ENCODE assay signal across 24 cellular contexts in genomic region chr17:13182854-13183253, GRCh38.
DNase-seq lines count a peak whose midpoint lies in the region; ATAC-seq, FAIRE-seq and TF ChIP-seq lines count a peak whose summit lies in the region.
"Had no signal": no experiment of that assay in that cellular context is flagged by ENCODE, and none has a peak within 500 bp of the region (broad histone marks: within the 10 kb centered on the region; RNA-seq: fewer than 3 reads in every experiment).

No MANE protein-coding gene starts in this region.

- H3K4me1 ChIP-seq in pancreas (peaks cover 5 to 9% (median 7%) of the 10 kb centered on the region in 3 donors), heart right ventricle (peaks cover 0 to 5% (median 0%) of the 10 kb centered on the region in 9 donors)
- H3K4me1 ChIP-seq: suprapubic skin had no signal

- H3K27ac ChIP-seq in pancreas = no peak overlapping the region
- no peak overlapping the region for H3K27ac ChIP-seq in heart right ventricle
- H3K27ac ChIP-seq: neutrophil, suprapubic skin had no signal

- peak; percentile 26 for DNase-seq in DMS53 treated with DMSO at 0.1 percent for 48 hours (lab: John Stamatoyannopoulos, UW; ENCODE audit: unreplicated experiment)
- peak; percentile 32 for DNase-seq in NCI-H2029 (lab: John Stamatoyannopoulos, UW)
- DNase-seq in WTC11 (ENCODE audit: low spot score) = peak; percentile 23
- DNase-seq in pancreas = no peak
- no peak for DNase-seq in activated CD4-positive, alpha-beta T cell treated with anti-CD3 and anti-CD28 coated beads for 1 hour
- no peak for DNase-seq in heart right ventricle
- DNase-seq in urothelium cell line (ENCODE audit: low spot score) = no peak
- no peak for DNase-seq in activated CD4-positive, CD25-positive, alpha-beta regulatory T cell treated with anti-CD3 and anti-CD28 coated beads, Interleukin-2, amount 50 U/mL, for 72 hours
- DNase-seq: activated CD4-positive, alpha-beta memory T cell treated with anti-CD3 and anti-CD28 coated beads for 36 hours; activated naive CD4-positive, alpha-beta T cell treated with anti-CD3 and anti-CD28 coated beads for 36 hours; activated T-cell treated with anti-CD3 and anti-CD28 coated beads, Interleukin-2, amount 50 U/mL, for 24 hours; anterior cingulate cortex; caudate nucleus; Kasumi-1; NCI-H1694; NCI-H510A; stimulated activated CD4-positive, alpha-beta T cell treated with anti-CD3 and anti-CD28 coated beads, Interleukin-12 subunit alpha, Interleukin-12 subunit beta, amount 100 ng/mL, for 4 hours; T-cell had no signal

- peaks cover 8% of the 10 kb centered on the region for H3K9me3 Mint-ChIP-seq in WTC11

- H3K36me3 ChIP-seq in pancreas (no peaks in the 10 kb centered on the region), heart right ventricle (no peaks in the 10 kb centered on the region)
- H3K36me3 ChIP-seq: neutrophil, suprapubic skin had no signal

- H3K27me3 ChIP-seq in pancreas = no peaks in the 10 kb centered on the region
- no peaks in the 10 kb centered on the region for H3K27me3 ChIP-seq in heart right ventricle
- H3K27me3 ChIP-seq: neutrophil, suprapubic skin had no signal

- ATAC-seq in WTC11 (peak; percentile 80), pancreas (peak; percentile 46 to 96 (median 77)), heart right ventricle (no peak)
- ATAC-seq: left lobe of liver, Right ventricle myocardium inferior, T-cell had no signal

- POLR2A ChIA-PET in WTC11 (lab: Charles Lee) = no interaction called here

- FAIRE-seq in pancreas (lab: Jason Lieb, UNC) (no peak), urothelium cell line (lab: Jason Lieb, UNC) (no peak)
- FAIRE-seq: frontal cortex, GM18507 had no signal

- no peaks in the 10 kb centered on the region for H3K36me3 Mint-ChIP-seq in WTC11
- H3K36me3 Mint-ChIP-seq: T-cell had no signal

- CTCF ChIA-PET in WTC11 (lab: Charles Lee) = no interaction called here

- TF ChIP-seq CTCF in WTC11 (IDR thresholded peaks at IDR 0.05) (no peak), pancreas (IDR thresholded peaks at IDR 0.05) (no peak), heart right ventricle (IDR thresholded peaks at IDR 0.05) (no peak)

- intact Hi-C loops in pancreas (cut with DNase I) = no loop called here
- intact Hi-C loops in heart right ventricle (cut with DNase I) = no loop called here

- peaks cover 7% of the 10 kb centered on the region for H3K4me1 Mint-ChIP-seq in WTC11
- H3K4me1 Mint-ChIP-seq: T-cell had no signal

- no peak overlapping the region for H3K4me3 Mint-ChIP-seq in WTC11
- H3K4me3 Mint-ChIP-seq: activated CD4-positive, alpha-beta memory T cell treated with anti-CD3 and anti-CD28 coated beads for 36 hours; activated naive CD4-positive, alpha-beta T cell treated with anti-CD3 and anti-CD28 coated beads for 36 hours; activated T-cell treated with anti-CD3 and anti-CD28 coated beads, Interleukin-2, amount 50 U/mL, for 24 hours; T-cell had no signal

- no peak overlapping the region for H3K27ac Mint-ChIP-seq in WTC11
- H3K27ac Mint-ChIP-seq: activated CD4-positive, alpha-beta memory T cell treated with anti-CD3 and anti-CD28 coated beads for 36 hours; activated naive CD4-positive, alpha-beta T cell treated with anti-CD3 and anti-CD28 coated beads for 36 hours; activated T-cell treated with anti-CD3 and anti-CD28 coated beads, Interleukin-2, amount 50 U/mL, for 24 hours; T-cell had no signal

- no peaks in the 10 kb centered on the region for H3K27me3 Mint-ChIP-seq in WTC11 (ENCODE audit: low read depth)

- H3K4me3 ChIP-seq in pancreas (no peak overlapping the region), heart right ventricle (no peak overlapping the region)
- H3K4me3 ChIP-seq: suprapubic skin had no signal

- 8 to 18% methylated on average over 4 of the region's 4 CpGs for WGBS in pancreas, 2 donors
- 67 to 71% methylated on average over 4 of the region's 4 CpGs for WGBS in heart right ventricle, 2 donors

- H3K9me3 ChIP-seq in pancreas (no peaks in the 10 kb centered on the region), heart right ventricle (peaks cover 0 to 12% (median 0%) of the 10 kb centered on the region in 11 donors)
- H3K9me3 ChIP-seq: neutrophil had no signal

TF ChIP-seq in WTC11, 78 proteins besides CTCF, POLR2A, EP300 and RAD21:
- no peak for TF ChIP-seq AFF4 (CRISPR knock-in tag; IDR thresholded peaks at IDR 0.05; ENCODE audit: borderline replicate concordance)
- no peak for TF ChIP-seq TCF7 (CRISPR knock-in tag; IDR thresholded peaks at IDR 0.05; ENCODE audit: low read depth)
TF ChIP-seq in WTC11: peak in this region for 0.

Comparison
In these comparisons a context has a peak if more than half of its experiments do, and no peak if none do; other contexts are left out.
1. DNase-seq: peak in DMS53 treated with DMSO at 0.1 percent for 48 hours (single experiment), NCI-H2029 (single experiment) and WTC11 (single experiment); none in pancreas (0 of 6), activated CD4-positive, alpha-beta T cell treated with anti-CD3 and anti-CD28 coated beads for 1 hour (single experiment), heart right ventricle (0 of 2), urothelium cell line (single experiment) and activated CD4-positive, CD25-positive, alpha-beta regulatory T cell treated with anti-CD3 and anti-CD28 coated beads, Interleukin-2, amount 50 U/mL, for 72 hours (single experiment).
2. ATAC-seq: peak in WTC11 (single experiment) and pancreas (4 of 4); none in heart right ventricle (0 of 8).